ENCODE assay signal across 12 cellular contexts in the genomic region with DNA sequence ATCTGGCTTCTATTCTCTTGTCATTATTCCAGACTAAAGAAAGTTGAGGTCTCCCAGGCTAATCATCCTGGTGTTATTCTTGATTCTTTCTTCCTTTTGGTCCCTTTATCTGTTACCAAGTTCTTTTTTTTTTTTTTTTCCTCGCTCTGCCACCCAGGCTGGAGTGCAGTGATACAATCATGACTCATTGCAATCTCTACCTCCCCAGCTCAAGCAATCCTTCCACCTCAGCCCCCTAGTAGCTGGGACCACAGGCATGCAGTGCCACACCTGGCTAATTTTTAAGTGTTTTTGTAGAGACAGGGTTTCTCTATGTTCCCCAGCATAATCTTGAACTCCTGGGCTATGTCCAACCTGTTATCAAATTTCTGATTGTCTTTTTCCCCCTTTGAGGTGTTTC.
DNase-seq lines count a peak whose midpoint lies in the region; ATAC-seq and TF ChIP-seq lines count a peak whose summit lies in the region.
"Had no signal": no experiment of that assay in that cellular context is flagged by ENCODE, and none has a peak within 500 bp of the region (broad histone marks: within the 10 kb centered on the region; RNA-seq: fewer than 3 reads in every experiment).

No MANE protein-coding gene starts in this region.

- no peak overlapping the region for H2AFZ ChIP-seq in GM23248
- no peak overlapping the region for H2AFZ ChIP-seq in PC-3 (ENCODE audit: low read length)
- H2AFZ ChIP-seq in mammary epithelial cell (ENCODE audit: low read depth, low read length): no peak overlapping the region
- H2AFZ ChIP-seq: hepatocyte had no signal

- H3K4me1 ChIP-seq in GM23248 (ENCODE audit: insufficient read depth): peaks cover 6% of the 10 kb centered on the region; the same call in 1 of the 2 replicates
- H3K4me1 ChIP-seq in PC-3 (ENCODE audit: insufficient read depth, low read length): peaks cover 10% of the 10 kb centered on the region
- peaks cover 15% of the 10 kb centered on the region for H3K4me1 ChIP-seq in mammary epithelial cell (ENCODE audit: insufficient read depth, low read length)
- H3K4me1 ChIP-seq in Peyer's patch: no peaks in the 10 kb centered on the region
- H3K4me1 ChIP-seq in right lobe of liver: no peaks in the 10 kb centered on the region

- no peaks in the 10 kb centered on the region for H3K27me3 ChIP-seq in GM23248 (replicated peaks; ENCODE audit: insufficient read depth)
- no peaks in the 10 kb centered on the region for H3K27me3 ChIP-seq in PC-3 (ENCODE audit: low read length)
- no peaks in the 10 kb centered on the region for H3K27me3 ChIP-seq in mammary epithelial cell (ENCODE audit: insufficient read depth, low read length)
- no peaks in the 10 kb centered on the region for H3K27me3 ChIP-seq in Peyer's patch
- H3K27me3 ChIP-seq in right lobe of liver: no peaks in the 10 kb centered on the region
- H3K27me3 ChIP-seq: hepatocyte had no signal

- POLR2A ChIA-PET in PC-3 (lab: Charles Lee; ENCODE audit: unreplicated experiment): no interaction called here

- H4K20me1 ChIP-seq in GM23248 (ENCODE audit: insufficient read depth) (no peaks in the 10 kb centered on the region), PC-3 (ENCODE audit: low read length) (no peaks in the 10 kb centered on the region), mammary epithelial cell (ENCODE audit: insufficient read depth, low read length) (no peaks in the 10 kb centered on the region)

- H3K9me3 ChIP-seq in GM23248 (ENCODE audit: low read depth) (no peaks in the 10 kb centered on the region), PC-3 (ENCODE audit: low read length) (no peaks in the 10 kb centered on the region), mammary epithelial cell (replicated peaks; ENCODE audit: insufficient read depth, low read length) (no peaks in the 10 kb centered on the region), Peyer's patch (no peaks in the 10 kb centered on the region), right lobe of liver (no peaks in the 10 kb centered on the region)

- H3K27ac ChIP-seq in GM23248 (no peak overlapping the region), PC-3 (ENCODE audit: low read length) (no peak overlapping the region), mammary epithelial cell (ENCODE audit: insufficient read depth, low read depth, low read length) (peak overlapping the region; percentile 43), Peyer's patch (no peak overlapping the region), right lobe of liver (no peak overlapping the region)
- H3K27ac ChIP-seq: hepatocyte had no signal

- WGBS in GM23248 (ENCODE audit: low coverage in 1 of 2, low lambda C conversion rate in 2 of 2, missing lambda C conversion rate in 2 of 2), 2 experiments: 43 to 48% methylated on average over 1 of the region's 1 CpG
- 0% methylated on average over 1 of the region's 1 CpG for WGBS in mammary epithelial cell (ENCODE audit: low coverage, missing lambda C conversion rate)
- WGBS in right lobe of liver (ENCODE audit: insufficient coverage, low coverage, low lambda C conversion rate, missing lambda C conversion rate): 100% methylated on average over 1 of the region's 1 CpG

- intact Hi-C loops in PC-3 (cut with micrococcal nuclease) (no loop called here), mammary epithelial cell (cut with micrococcal nuclease) (no loop called here), right lobe of liver (cut with DNase I) (no loop called here)

- no peak overlapping the region for H3K4me3 ChIP-seq in GM23248
- no peak overlapping the region for H3K4me3 ChIP-seq in PC-3 (ENCODE audit: low read length)
- H3K4me3 ChIP-seq in mammary epithelial cell (replicated peaks in 1 of 3; ENCODE audit: insufficient read depth in 1 of 3, low read depth in 2 of 3, low read length in 3 of 3): no peak overlapping the region
- no peak overlapping the region for H3K4me3 ChIP-seq in Peyer's patch
- H3K4me3 ChIP-seq in right lobe of liver: no peak overlapping the region
- H3K4me3 ChIP-seq: hepatocyte had no signal

- H3F3A ChIP-seq in GM23248 (ENCODE audit: insufficient read depth) (no peaks in the 10 kb centered on the region), PC-3 (ENCODE audit: low read length, unreplicated experiment) (no peaks in the 10 kb centered on the region)

- H3K4me2 ChIP-seq in GM23248 (ENCODE audit: unreplicated experiment): no peak overlapping the region
- no peak overlapping the region for H3K4me2 ChIP-seq in PC-3 (ENCODE audit: low read length)
- peak overlapping the region; percentile 61 for H3K4me2 ChIP-seq in mammary epithelial cell (ENCODE audit: insufficient read depth, low read depth, low read length)
- H3K4me2 ChIP-seq: hepatocyte had no signal

- CTCF ChIA-PET in PC-3 (lab: Charles Lee): no interaction called here
- CTCF ChIA-PET in mammary epithelial cell (lab: Charles Lee; ENCODE audit: low non-redundant PET): interaction anchor here (0.5 kb wide), 1 partner anchor 407 kb away, joined by 6 read pairs; no protein-coding TSS in a partner anchor

- H3K9me2 ChIP-seq in GM23248 (ENCODE audit: insufficient read depth): no peaks in the 10 kb centered on the region
- H3K9me2 ChIP-seq in PC-3 (replicated peaks; ENCODE audit: low read length): no peaks in the 10 kb centered on the region

- H3K9ac ChIP-seq in GM23248: no peak overlapping the region
- H3K9ac ChIP-seq in PC-3 (ENCODE audit: low read length): no peak overlapping the region
- H3K9ac ChIP-seq in mammary epithelial cell (ENCODE audit: insufficient read depth, low read length): no peak overlapping the region

- BruUV-seq in PC-3 (replicated peaks; lab: Mats Ljungman, UMichigan): no TSS peak
- BruUV-seq in mammary epithelial cell (replicated peaks; lab: Mats Ljungman, UMichigan): no TSS peak

- peak; percentile 89 for ATAC-seq in PC-3
- ATAC-seq in right lobe of liver: no peak
- ATAC-seq: CD8-positive, alpha-beta T cell; natural killer cell treated with Interleukin-12 subunit alpha and Interleukin-12 subunit beta and Interleukin-15 and Interleukin-18, amount 100 ng/mL, for 72 hours; sciatic nerve; WTC11 had no signal

- DNase-seq in GM23248 (peak; percentile 35), PC-3 (peak; percentile 60), mammary epithelial cell (peak; percentile 76), non-pigmented ciliary epithelial cell (ENCODE audit: low read depth) (peak; percentile 38), Peyer's patch (no peak), NCI-H510A treated with DMSO at 0.1 percent for 48 hours (lab: John Stamatoyannopoulos, UW) (no peak), right lobe of liver (no peak)
- DNase-seq: CD8-positive, alpha-beta T cell had no signal

- H3K79me2 ChIP-seq in GM23248 (ENCODE audit: insufficient read depth) (no peaks in the 10 kb centered on the region), PC-3 (ENCODE audit: low read length) (no peaks in the 10 kb centered on the region), mammary epithelial cell (ENCODE audit: insufficient read depth, low read length) (no peaks in the 10 kb centered on the region)
- H3K79me2 ChIP-seq: hepatocyte had no signal

- TF ChIP-seq POLR2A in Peyer's patch (IDR thresholded peaks at IDR 0.05): no peak
- TF ChIP-seq POLR2A in right lobe of liver (IDR thresholded peaks at IDR 0.05): no peak

- in situ Hi-C loops in GM23248 (cut with MboI) (no loop called here), mammary epithelial cell (cut with MboI; ENCODE audit: low sequenced_read_pairs in 2 of 2) (no loop called here)

- H3K36me3 ChIP-seq in GM23248 (ENCODE audit: low read depth): no peaks in the 10 kb centered on the region
- H3K36me3 ChIP-seq in PC-3 (ENCODE audit: low read depth, low read length): no peaks in the 10 kb centered on the region
- no peaks in the 10 kb centered on the region for H3K36me3 ChIP-seq in mammary epithelial cell (ENCODE audit: insufficient read depth, low read length)
- H3K36me3 ChIP-seq in Peyer's patch: peaks cover 0 to 18% (median 0%) of the 10 kb centered on the region in 3 donors
- peaks cover 0 to 4% (median 1%) of the 10 kb centered on the region in 4 donors for H3K36me3 ChIP-seq in right lobe of liver

- no peak for TF ChIP-seq CTCF in PC-3 (conservative IDR thresholded peaks at IDR 0.05; ENCODE audit: low read depth, low read length)
- no peak for TF ChIP-seq CTCF in mammary epithelial cell (conservative IDR thresholded peaks at IDR 0.05 in 1 of 2, IDR thresholded peaks at IDR 0.05 in 1 of 2; ENCODE audit: extremely low read depth in 1 of 2, insufficient read depth in 1 of 2, low read depth in 1 of 2, low read length in 2 of 2)
- no peak for TF ChIP-seq CTCF in Peyer's patch (IDR thresholded peaks at IDR 0.05)
- TF ChIP-seq CTCF in right lobe of liver (IDR thresholded peaks at IDR 0.05): no peak

- dilution Hi-C loops in mammary epithelial cell (cut with HindIII; ENCODE audit: low sequenced_read_pairs): no loop called here

Comparison
In these comparisons a context has a peak if more than half of its experiments do, and no peak if none do; other contexts are left out.
1. DNase-seq: peak in GM23248 (single experiment), PC-3 (single experiment), mammary epithelial cell (single experiment) and non-pigmented ciliary epithelial cell (single experiment); none in Peyer's patch (0 of 3), NCI-H510A treated with DMSO at 0.1 percent for 48 hours (single experiment) and right lobe of liver (0 of 3).